25 cellular contexts compared by ENCODE assay signal in genomic region chr5:151064916-151065499, GRCh38. TPM values are rescaled to one million over a fixed set of nuclear protein-coding genes. Genes with fewer than 3 reads are reported as not detected.
DNase-seq lines count a peak whose midpoint lies in the region; ATAC-seq and TF ChIP-seq lines count a peak whose summit lies in the region.
"Had no signal": no experiment of that assay in that cellular context is flagged by ENCODE, and none has a peak within 500 bp of the region (broad histone marks: within the 10 kb centered on the region; RNA-seq: fewer than 3 reads in every experiment).

No MANE protein-coding gene starts in this region.

- CTCF ChIA-PET in MCF 10A (lab: Yijun Ruan, JAX) (interaction anchor here (0.6 to 40.7 kb wide), 6 partner anchors 10 to 100 kb away, joined by 3 to 1587 read pairs (median 6); no protein-coding TSS in a partner anchor), mammary epithelial cell (lab: Charles Lee; ENCODE audit: low non-redundant PET) (interaction anchor here (0.6 kb wide), 1 partner anchor 28 kb away, joined by 7 read pairs; no protein-coding TSS in a partner anchor)

- H3K27ac ChIP-seq in mammary epithelial cell (ENCODE audit: insufficient read depth, low read depth, low read length) = no peak overlapping the region
- peak overlapping the region; percentile 31; the same call in 1 of the 2 replicates for H3K27ac ChIP-seq in KMS-11

- dilution Hi-C loops in mammary epithelial cell (cut with HindIII; ENCODE audit: low sequenced_read_pairs) = no loop called here

- H4K20me1 ChIP-seq in mammary epithelial cell (ENCODE audit: insufficient read depth, low read length) (no peaks in the 10 kb centered on the region), KMS-11 (ENCODE audit: insufficient read depth) (no peaks in the 10 kb centered on the region)

- DNase-seq in MCF 10A (ENCODE audit: unreplicated experiment) = no peak
- DNase-seq in mammary epithelial cell = no peak
- no peak for DNase-seq in hippocampal formation (lab: John Stamatoyannopoulos, UW)
- no peak for DNase-seq in effector CD4-positive, alpha-beta T cell
- DNase-seq: activated CD4-positive, CD25-positive, alpha-beta regulatory T cell treated with anti-CD3 and anti-CD28 coated beads, Interleukin-2, amount 50 U/mL, for 72 hours; activated naive CD4-positive, alpha-beta T cell; anterior cingulate cortex; CD8-positive, alpha-beta T cell; DMS53; GF-D8; NCI-H1105; NCI-H2029; NCI-H345; NCI-H774; OCI-M1; pancreas; SHP77 treated with DMSO at 0.1 percent for 48 hours; sigmoid colon; T-cell had no signal

- peaks cover 70% of the 10 kb centered on the region for H3K36me3 Mint-ChIP-seq in MCF 10A (ENCODE audit: insufficient read depth, unreplicated experiment)
- H3K36me3 Mint-ChIP-seq in dendritic cell treated with granulocyte-macrophage colony-stimulating factor and Interleukin-4, amounts not matched to agents 40 ng/mL and 50 ng/mL, for 4 days (ENCODE audit: low read depth) = peaks cover 82% of the 10 kb centered on the region
- peaks cover 81% of the 10 kb centered on the region for H3K36me3 Mint-ChIP-seq in stimulated activated memory B cell treated with anti-CD40 and anti-IgM and Interleukin-4, amounts not matched to agents 10 μg/mL and 1 μg/mL and 100 μg/mL, for 72 hours
- H3K36me3 Mint-ChIP-seq: natural killer cell treated with Interleukin-12 subunit alpha and Interleukin-12 subunit beta and Interleukin-15 and Interleukin-18, amount 100 ng/mL, for 72 hours had no signal

- TF ChIP-seq CTCF in MCF 10A (IDR thresholded peaks at IDR 0.05; ENCODE audit: unreplicated experiment) = no peak
- TF ChIP-seq CTCF in mammary epithelial cell (conservative IDR thresholded peaks at IDR 0.05 in 1 of 2, IDR thresholded peaks at IDR 0.05 in 1 of 2; ENCODE audit: extremely low read depth in 1 of 2, insufficient read depth in 1 of 2, low read depth in 1 of 2, low read length in 2 of 2) = no peak
- TF ChIP-seq CTCF in KMS-11 (conservative IDR thresholded peaks at IDR 0.05; ENCODE audit: low read depth, low read length) = no peak

- H3K36me3 ChIP-seq in mammary epithelial cell (ENCODE audit: insufficient read depth, low read length) = peaks cover 40% of the 10 kb centered on the region
- no peaks in the 10 kb centered on the region; the same call in 1 of the 2 replicates for H3K36me3 ChIP-seq in KMS-11 (ENCODE audit: insufficient read depth)

- intact Hi-C loops in MCF 10A (cut with micrococcal nuclease) (no loop called here), mammary epithelial cell (cut with micrococcal nuclease) (no loop called here)
- intact Hi-C loops in dendritic cell treated with granulocyte-macrophage colony-stimulating factor and Interleukin-4, amounts not matched to agents 40 ng/mL and 50 ng/mL, for 4 days (cut with micrococcal nuclease) = loop anchor here (5.0 kb wide), 1 partner anchor 47 kb away; no protein-coding TSS in a partner anchor

- no peaks in the 10 kb centered on the region for H3K27me3 Mint-ChIP-seq in MCF 10A (ENCODE audit: insufficient read depth, unreplicated experiment)
- no peaks in the 10 kb centered on the region for H3K27me3 Mint-ChIP-seq in dendritic cell treated with granulocyte-macrophage colony-stimulating factor and Interleukin-4, amounts not matched to agents 40 ng/mL and 50 ng/mL, for 4 days
- H3K27me3 Mint-ChIP-seq in stimulated activated memory B cell treated with anti-CD40 and anti-IgM and Interleukin-4, amounts not matched to agents 10 μg/mL and 1 μg/mL and 100 μg/mL, for 72 hours = no peaks in the 10 kb centered on the region
- H3K27me3 Mint-ChIP-seq: natural killer cell treated with Interleukin-12 subunit alpha and Interleukin-12 subunit beta and Interleukin-15 and Interleukin-18, amount 100 ng/mL, for 72 hours; T-cell had no signal

- H3K9me3 Mint-ChIP-seq in MCF 10A (ENCODE audit: unreplicated experiment) = no peaks in the 10 kb centered on the region
- no peaks in the 10 kb centered on the region for H3K9me3 Mint-ChIP-seq in dendritic cell treated with granulocyte-macrophage colony-stimulating factor and Interleukin-4, amounts not matched to agents 40 ng/mL and 50 ng/mL, for 4 days
- no peaks in the 10 kb centered on the region for H3K9me3 Mint-ChIP-seq in stimulated activated memory B cell treated with anti-CD40 and anti-IgM and Interleukin-4, amounts not matched to agents 10 μg/mL and 1 μg/mL and 100 μg/mL, for 72 hours
- H3K9me3 Mint-ChIP-seq: CD8-positive, alpha-beta T cell; natural killer cell treated with Interleukin-12 subunit alpha and Interleukin-12 subunit beta and Interleukin-15 and Interleukin-18, amount 100 ng/mL, for 72 hours; T-cell had no signal

- H2AFZ ChIP-seq in mammary epithelial cell (ENCODE audit: low read depth, low read length) (no peak overlapping the region), KMS-11 (ENCODE audit: low read depth) (no peak overlapping the region)

- BruUV-seq in MCF 10A (replicated peaks; lab: Mats Ljungman, UMichigan) = no TSS peak
- BruUV-seq in mammary epithelial cell (replicated peaks; lab: Mats Ljungman, UMichigan) = no TSS peak

- no peaks in the 10 kb centered on the region for H3K27me3 ChIP-seq in mammary epithelial cell (ENCODE audit: insufficient read depth, low read length)
- H3K27me3 ChIP-seq in KMS-11 (ENCODE audit: insufficient read depth, low read depth) = no peaks in the 10 kb centered on the region
- H3K27me3 ChIP-seq: pancreas, sigmoid colon had no signal

- H3K4me1 ChIP-seq in mammary epithelial cell (ENCODE audit: insufficient read depth, low read length) (peaks cover 13% of the 10 kb centered on the region), KMS-11 (ENCODE audit: low read depth, poor library complexity, severe bottlenecking) (peaks cover 86% of the 10 kb centered on the region)

- peaks cover 99% of the 10 kb centered on the region for H3K79me2 ChIP-seq in mammary epithelial cell (ENCODE audit: insufficient read depth, low read length)
- peaks cover 43% of the 10 kb centered on the region for H3K79me2 ChIP-seq in KMS-11 (ENCODE audit: insufficient read depth, low read depth)

- no peaks in the 10 kb centered on the region for H3K9me3 ChIP-seq in mammary epithelial cell (replicated peaks; ENCODE audit: insufficient read depth, low read length)
- H3K9me3 ChIP-seq: pancreas, sigmoid colon, thoracic aorta had no signal

- peaks cover 28% of the 10 kb centered on the region for H3K4me1 Mint-ChIP-seq in MCF 10A (ENCODE audit: insufficient read depth, unreplicated experiment)
- H3K4me1 Mint-ChIP-seq in dendritic cell treated with granulocyte-macrophage colony-stimulating factor and Interleukin-4, amounts not matched to agents 40 ng/mL and 50 ng/mL, for 4 days (ENCODE audit: low read depth) = peaks cover 95% of the 10 kb centered on the region
- peaks cover 100% of the 10 kb centered on the region for H3K4me1 Mint-ChIP-seq in stimulated activated memory B cell treated with anti-CD40 and anti-IgM and Interleukin-4, amounts not matched to agents 10 μg/mL and 1 μg/mL and 100 μg/mL, for 72 hours

- peak overlapping the region; percentile 69 for H3K27ac Mint-ChIP-seq in MCF 10A (ENCODE audit: low read depth, unreplicated experiment)
- H3K27ac Mint-ChIP-seq in dendritic cell treated with granulocyte-macrophage colony-stimulating factor and Interleukin-4, amounts not matched to agents 40 ng/mL and 50 ng/mL, for 4 days = peak overlapping the region; percentile 82
- peak overlapping the region; percentile 88 for H3K27ac Mint-ChIP-seq in stimulated activated memory B cell treated with anti-CD40 and anti-IgM and Interleukin-4, amounts not matched to agents 10 μg/mL and 1 μg/mL and 100 μg/mL, for 72 hours
- H3K27ac Mint-ChIP-seq: T-cell had no signal

- 95% methylated on average over 9 of the region's 12 CpGs for WGBS in mammary epithelial cell (ENCODE audit: low coverage, missing lambda C conversion rate)

- H3K4me3 ChIP-seq in mammary epithelial cell (replicated peaks in 1 of 3; ENCODE audit: insufficient read depth in 1 of 3, low read depth in 2 of 3, low read length in 3 of 3) (no peak overlapping the region), KMS-11 (IDR thresholded peaks at IDR 0.05; ENCODE audit: insufficient read depth, low read depth, low read length) (no peak overlapping the region)
- H3K4me3 ChIP-seq: pancreas, sigmoid colon, thoracic aorta had no signal

- H3K9ac ChIP-seq in mammary epithelial cell (ENCODE audit: insufficient read depth, low read length) (no peak overlapping the region), KMS-11 (no peak overlapping the region)

- ATAC-seq in stimulated activated memory B cell treated with anti-CD40 and anti-IgM and Interleukin-4, amounts not matched to agents 10 μg/mL and 1 μg/mL and 100 μg/mL, for 72 hours = no peak
- no peak for ATAC-seq in HG03442 (IDR thresholded peaks at IDR 0.05; ENCODE audit: unreplicated experiment)
- ATAC-seq: CD8-positive, alpha-beta T cell; natural killer cell treated with Interleukin-12 subunit alpha and Interleukin-12 subunit beta and Interleukin-15 and Interleukin-18, amount 100 ng/mL, for 72 hours; pancreas; T-cell had no signal

- H3K4me2 ChIP-seq in mammary epithelial cell (ENCODE audit: insufficient read depth, low read depth, low read length) (no peak overlapping the region), KMS-11 (peak overlapping the region; percentile 38; the same call in 1 of the 2 replicates)

- in situ Hi-C loops in mammary epithelial cell (cut with MboI; ENCODE audit: low sequenced_read_pairs in 2 of 2) = no loop called here

- POLR2A ChIA-PET in MCF 10A (lab: Yijun Ruan, JAX) = interaction anchor here (0.6 to 1.5 kb wide), 3 partner anchors 21 to 148 kb away, joined by 3 to 6 read pairs (median 3); no protein-coding TSS in a partner anchor

- no peak overlapping the region for H3K4me3 Mint-ChIP-seq in MCF 10A (ENCODE audit: unreplicated experiment)
- no peak overlapping the region for H3K4me3 Mint-ChIP-seq in dendritic cell treated with granulocyte-macrophage colony-stimulating factor and Interleukin-4, amounts not matched to agents 40 ng/mL and 50 ng/mL, for 4 days
- H3K4me3 Mint-ChIP-seq in stimulated activated memory B cell treated with anti-CD40 and anti-IgM and Interleukin-4, amounts not matched to agents 10 μg/mL and 1 μg/mL and 100 μg/mL, for 72 hours = peak overlapping the region; percentile 75
- H3K4me3 Mint-ChIP-seq: CD8-positive, alpha-beta T cell; natural killer cell treated with Interleukin-12 subunit alpha and Interleukin-12 subunit beta and Interleukin-15 and Interleukin-18, amount 100 ng/mL, for 72 hours; T-cell had no signal

RNA-seq across cellular contexts. Expression of gene TNIP1, which starts 15.8 kb away (rescaled TPM):
- total RNA-seq in MCF 10A (2022) (246 and 342 TPM in 2 replicates), mammary epithelial cell (100 to 1,000 TPM in 1 of 2 donors, 10 to 100 TPM in 1; 74.3 to 247 TPM)
- 118 TPM for polyA plus RNA-seq in mammary epithelial cell
- 137 TPM for polyA minus RNA-seq in mammary epithelial cell

RNA-seq across cellular contexts. Expression of gene GPX3, which starts 44.6 kb away (rescaled TPM):
- not detected in 2 replicates for total RNA-seq in MCF 10A (2022)
- 1 to 10 TPM in 1 of 2 donors, not detected in 1; 2.7 TPM for total RNA-seq in mammary epithelial cell
- polyA plus RNA-seq in mammary epithelial cell = 2.5 TPM
- not detected for polyA minus RNA-seq in mammary epithelial cell
- total RNA-seq: CD8-positive, alpha-beta T cell; natural killer cell treated with Interleukin-12 subunit alpha and Interleukin-12 subunit beta and Interleukin-15 and Interleukin-18, amount 100 ng/mL, for 72 hours had no signal
